29 cellular contexts compared by ENCODE assay signal in the genomic region with DNA sequence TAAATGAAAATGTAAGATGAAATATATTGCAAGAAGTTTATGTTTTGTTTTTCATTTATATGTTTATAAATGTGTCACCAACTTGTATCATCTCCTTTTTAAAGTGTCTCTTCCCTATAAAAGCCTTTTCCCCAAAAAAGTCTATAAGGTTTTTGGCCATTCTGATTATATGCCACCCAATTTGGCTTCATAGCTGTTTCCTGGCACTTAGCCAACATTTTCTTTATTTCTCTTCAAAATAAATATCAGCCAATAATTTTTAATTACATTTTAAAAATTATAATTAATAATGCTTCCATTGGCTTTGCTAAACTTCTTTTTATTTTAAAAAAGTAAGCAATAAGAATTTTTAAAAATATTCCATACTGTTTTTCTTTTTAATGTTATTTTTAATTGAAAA.
"Had no signal": no experiment of that assay in that cellular context is flagged by ENCODE, and none has a peak within 500 bp of the region (broad histone marks: within the 10 kb centered on the region; RNA-seq: fewer than 3 reads in every experiment).

No MANE protein-coding gene starts in this region.

- H3K9me3 ChIP-seq: esophagus squamous epithelium, heart left ventricle had no signal

- H3K27me3 ChIP-seq: brain microvascular endothelial cell, esophagus squamous epithelium, heart left ventricle had no signal

- H3K36me3 ChIP-seq: brain microvascular endothelial cell, esophagus squamous epithelium, heart left ventricle, WERI-Rb-1 had no signal

- DNase-seq: activated B cell treated with CpG ODN at 0.5 μM for 24 hours; activated CD4-positive, alpha-beta T cell treated with anti-CD3 and anti-CD28 coated beads for 48 hours; activated CD4-positive, alpha-beta T cell treated with anti-CD3 and anti-CD28 coated beads, Interleukin-2, amount 50 U/mL, for 1 hour; activated CD4-positive, alpha-beta T cell treated with anti-CD3 and anti-CD28 coated beads, Interleukin-2, amount 50 U/mL, for 48 hours; activated CD8-positive, alpha-beta memory T cell treated with anti-CD3 and anti-CD28 coated beads for 24 hours; activated CD8-positive, alpha-beta T cell treated with anti-CD3 and anti-CD28 coated beads for 36 hours; activated effector memory CD4-positive, alpha-beta T cell treated with Interleukin-2 at 50 U/mL for 16 hours; activated gamma-delta T cell treated with Interleukin-2 at 50 U/mL for 16 hours; activated naive CD4-positive, alpha-beta T cell treated with anti-CD3 and anti-CD28 coated beads, Interleukin-2, amount 50 U/mL, for 16 hours; activated naive CD4-positive, alpha-beta T cell treated with Interleukin-2 at 50 U/mL for 16 hours; activated T-cell treated with anti-CD3 and anti-CD28 coated beads, Interleukin-2, amount 50 U/mL, for 4 hours; amniotic stem cell; anterior cingulate cortex; brain microvascular endothelial cell; cortex of kidney; dermis blood vessel endothelial cell; effector CD4-positive, alpha-beta T cell; effector memory CD8-positive, alpha-beta T cell; esophagus squamous epithelium; foreskin melanocyte; glutamatergic neuron; heart left ventricle; T-helper 17 cell; T1000; WERI-Rb-1 had no signal

- H3K27ac ChIP-seq: brain microvascular endothelial cell, esophagus squamous epithelium, heart left ventricle, WERI-Rb-1 had no signal

- H3K4me3 ChIP-seq: esophagus squamous epithelium, heart left ventricle had no signal

- H3K4me1 ChIP-seq: esophagus squamous epithelium, heart left ventricle had no signal

- FAIRE-seq: astrocyte, bronchial epithelial cell had no signal

- ATAC-seq: activated CD4-positive, CD25-positive, alpha-beta regulatory T cell treated with anti-CD3 and anti-CD28 coated beads, Interleukin-2, amount 50 U/mL, for 24 hours; activated CD8-positive, alpha-beta T cell treated with anti-CD3 and anti-CD28 coated beads for 36 hours; activated T-cell treated with anti-CD3 and anti-CD28 coated beads, Interleukin-2, amount 50 U/mL, for 4 hours; activated T-helper 17 cell treated with anti-CD3 and anti-CD28 coated beads, Interleukin-2, amount 50 U/mL, for 72 hours; effector memory CD8-positive, alpha-beta T cell; heart left ventricle; T-helper 17 cell had no signal
